ENCODE assay signal across 8 cellular contexts in genomic region chr13:97432232-97432916, GRCh38. TPM values are rescaled to one million over a fixed set of nuclear protein-coding genes. Genes with fewer than 3 reads are reported as not detected.
DNase-seq lines count a peak whose midpoint lies in the region; ATAC-seq and TF ChIP-seq lines count a peak whose summit lies in the region.

No MANE protein-coding gene starts in this region.

- H3K27me3 ChIP-seq in WERI-Rb-1 (ENCODE audit: insufficient read depth, low read depth, severe bottlenecking): no peaks in the 10 kb centered on the region
- H3K27me3 ChIP-seq in right atrium auricular region: no peaks in the 10 kb centered on the region
- no peaks in the 10 kb centered on the region for H3K27me3 ChIP-seq in skeletal muscle tissue (ENCODE audit: control insufficient read depth in 3 of 3, insufficient read depth in 3 of 3, low read length in 3 of 3)

- no peak for TF ChIP-seq CTCF in WERI-Rb-1 (IDR thresholded peaks at IDR 0.05; ENCODE audit: low read depth, low read length)
- no peak for TF ChIP-seq CTCF in right atrium auricular region (IDR thresholded peaks at IDR 0.05)

- H3K4me1 ChIP-seq in right atrium auricular region (peaks cover 0 to 17% of the 10 kb centered on the region in 2 donors), skeletal muscle tissue (ENCODE audit: control insufficient read depth in 3 of 3, insufficient read depth in 3 of 3, low read length in 3 of 3) (peaks cover 6 to 31% (median 20%) of the 10 kb centered on the region in 3 donors)

- H3K9me3 ChIP-seq in WERI-Rb-1 (ENCODE audit: severe bottlenecking) (no peaks in the 10 kb centered on the region), right atrium auricular region (no peaks in the 10 kb centered on the region), skeletal muscle tissue (ENCODE audit: control insufficient read depth in 3 of 3, low read length in 3 of 3) (no peaks in the 10 kb centered on the region)

- DNase-seq in NCI-H524 (lab: John Stamatoyannopoulos, UW) (peak; percentile 6 to 39), NCI-H524 treated with DMSO at 0.1 percent for 48 hours (lab: John Stamatoyannopoulos, UW) (no peak), WERI-Rb-1 (no peak), right atrium auricular region (ENCODE audit: low spot score) (no peak)
- no peak for DNase-seq in stimulated activated CD4-positive, alpha-beta T cell treated with anti-CD3 and anti-CD28 coated beads, Interleukin-1b, Interleukin-23, amount 100 ng/mL, for 48 hours

- ATAC-seq in HG03135 (IDR thresholded peaks at IDR 0.05; ENCODE audit: unreplicated experiment) (no peak), HG03432 (IDR thresholded peaks at IDR 0.05; ENCODE audit: unreplicated experiment) (no peak)

- peak overlapping the region; percentile 100 for H3K4me3 ChIP-seq in WERI-Rb-1 (ENCODE audit: low read depth, low read length)
- peak overlapping the region; percentile 67 to 97 for H3K4me3 ChIP-seq in right atrium auricular region
- peak overlapping the region; percentile 85 to 98 (median 97) for H3K4me3 ChIP-seq in skeletal muscle tissue (ENCODE audit: low read length in 3 of 3)

- H3K36me3 ChIP-seq in WERI-Rb-1 (peaks cover 6% of the 10 kb centered on the region; the same call in 1 of the 2 replicates), right atrium auricular region (no peaks in the 10 kb centered on the region), skeletal muscle tissue (ENCODE audit: control insufficient read depth in 3 of 3, insufficient read depth in 3 of 3, low read length in 3 of 3) (no peaks in the 10 kb centered on the region)

- H3K27ac ChIP-seq in WERI-Rb-1 (peak overlapping the region; percentile 58), right atrium auricular region (peak overlapping the region; percentile 88 to 100), skeletal muscle tissue (ENCODE audit: low read depth, low read length) (peak overlapping the region; percentile 54)

- peak overlapping the region; percentile 52 to 83 (median 77) for H3K9ac ChIP-seq in skeletal muscle tissue (ENCODE audit: low read depth in 1 of 3, low read length in 3 of 3)

RNA-seq across cellular contexts. Expression of gene RAP2A, which starts 1.6 kb away (rescaled TPM):
- 10 to 100 TPM; 13.3 to 13.6 TPM for total RNA-seq in right atrium auricular region
- 27.1 TPM for total RNA-seq in skeletal muscle tissue

Comparison
In these comparisons a context has a peak if more than half of its experiments do, and no peak if none do; other contexts are left out.
1. DNase-seq: peak in NCI-H524 (2 of 2); none in NCI-H524 treated with DMSO at 0.1 percent for 48 hours (single experiment), WERI-Rb-1 (single experiment), right atrium auricular region (single experiment) and stimulated activated CD4-positive, alpha-beta T cell treated with anti-CD3 and anti-CD28 coated beads, Interleukin-1b, Interleukin-23, amount 100 ng/mL, for 48 hours (single experiment).
2. Peak in every context shown above with its lines, with median percentiles within 50 percentile points of each other: H3K27ac ChIP-seq and H3K4me3 ChIP-seq.